In the genomic region with DNA sequence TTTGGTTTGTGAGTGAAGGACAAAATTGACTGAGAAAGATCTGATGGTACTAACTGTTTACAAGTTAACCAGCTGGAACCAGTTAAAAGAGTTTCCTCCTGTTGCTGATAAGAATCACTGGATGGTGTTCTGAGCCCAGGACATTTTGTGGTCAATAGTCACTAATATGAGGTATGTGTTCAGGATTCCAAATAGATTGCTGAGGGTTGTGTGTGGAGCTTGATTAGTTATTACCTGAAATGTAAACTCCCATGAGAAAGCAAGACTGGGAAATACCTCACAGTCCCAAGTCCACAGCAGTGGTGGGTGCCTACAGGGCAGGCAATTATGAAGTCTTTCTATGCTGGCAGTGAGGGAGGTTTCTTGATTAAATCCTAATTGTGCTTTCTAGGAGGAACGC, we compare ENCODE assay signal across 19 cellular contexts.
DNase-seq lines count a peak whose midpoint lies in the region; ATAC-seq, FAIRE-seq and TF ChIP-seq lines count a peak whose summit lies in the region.
"Had no signal": no experiment of that assay in that cellular context is flagged by ENCODE, and none has a peak within 500 bp of the region (broad histone marks: within the 10 kb centered on the region; RNA-seq: fewer than 3 reads in every experiment).

No MANE protein-coding gene starts in this region.

- RAD21 ChIA-PET in GM12878 (lab: Charles Lee; ENCODE audit: unreplicated experiment), result interaction anchor here (1.2 to 4.4 kb wide), 2 partner anchors 19 to 391 kb away, joined by 4 to 75 read pairs; no protein-coding TSS in a partner anchor

- H3K27me3 ChIP-seq in GM12878 (replicated peaks in 1 of 2; ENCODE audit: control insufficient read depth in 2 of 2, insufficient read depth in 2 of 2, low read length in 1 of 2), result no peaks in the 10 kb centered on the region
- H3K27me3 ChIP-seq in transverse colon, result no peaks in the 10 kb centered on the region
- H3K27me3 ChIP-seq: cardiac muscle cell, heart right ventricle, neutrophil, testis had no signal

- peak; percentile 15 for DNase-seq in AG09319 (ENCODE audit: extremely low read depth, low read depth)
- peak; percentile 86 for DNase-seq in HT-29 (ENCODE audit: low spot score)
- DNase-seq in GM12878 (ENCODE audit: low read depth, low spot score), result no peak
- DNase-seq in left lobe of liver (ENCODE audit: low spot score), result no peak
- DNase-seq in GOT3 (lab: John Stamatoyannopoulos, UW), result no peak
- DNase-seq in transverse colon, result no peak
- DNase-seq: DMS 273 treated with DMSO at 0.1 percent for 48 hours, heart right ventricle, Karpas-422, NCI-H2081, NCI-H82, Right ventricle myocardium superior, testis had no signal

- 47% methylated on average over 1 of the region's 1 CpG for WGBS in GM12878 (ENCODE audit: insufficient coverage, insufficient replicate concordance, low lambda C conversion rate, missing lambda C conversion rate)
- WGBS in transverse colon (ENCODE audit: low coverage in 1 of 2), 2 donors, result 54 to 63% methylated on average over 1 of the region's 1 CpG

- H3K27ac ChIP-seq in GM12878 (ENCODE audit: control insufficient read depth, insufficient read depth), result no peak overlapping the region
- H3K27ac ChIP-seq in transverse colon, result no peak overlapping the region
- H3K27ac ChIP-seq: cardiac muscle cell, heart right ventricle, neutrophil, testis had no signal

- H3K9me3 ChIP-seq in GM12878 (replicated peaks; ENCODE audit: control insufficient read depth, insufficient read depth, low read length) (peaks cover under 1% of the 10 kb centered on the region; the same call in 1 of the 3 replicates), transverse colon (peaks cover 10% of the 10 kb centered on the region in 2 donors)
- H3K9me3 ChIP-seq: neutrophil, testis had no signal

- H3K4me2 ChIP-seq in GM12878 (ENCODE audit: control insufficient read depth, insufficient read depth), result no peak overlapping the region

- ATAC-seq in GM12878 (peak; percentile 34), left lobe of liver (peak; percentile 91), GM21367 (IDR thresholded peaks at IDR 0.05; ENCODE audit: unreplicated experiment) (no peak), HG02623 (IDR thresholded peaks at IDR 0.05; ENCODE audit: unreplicated experiment) (no peak)
- ATAC-seq: heart right ventricle had no signal

- in situ Hi-C loops in GM12878 (cut with MboI), result no loop called here
- in situ Hi-C loops in transverse colon (cut with MboI; ENCODE audit: low pct_ligation_motif_present in 1 of 4, low pct_unique_long_range_greater_than_20kb in 1 of 4, low sequenced_read_pairs in 3 of 4), result loop anchor here in 3 of 4 donors (25.0 kb wide), 3 partner anchors 406 to 706 kb away; partner anchors contain the start of genes C1orf105 (in 2 of the 3) and PIGC (in 1 of the 3)

- CTCF ChIA-PET in GM12878 (lab: Yijun Ruan, JAX), result interaction anchor here (0.6 to 5.7 kb wide), 9 partner anchors 9 to 721 kb away, joined by 3 to 66 read pairs (median 5); partner anchors contain the start of gene PIGC

- TF ChIP-seq EP300 in GM12878 (IDR thresholded peaks at IDR 0.05; ENCODE audit: borderline replicate concordance in 1 of 2, control insufficient read depth in 1 of 2, low read depth in 2 of 2, low read length in 2 of 2) (no peak), transverse colon (IDR thresholded peaks at IDR 0.05; ENCODE audit: low read depth) (no peak)

- H3K36me3 ChIP-seq in GM12878 (ENCODE audit: control insufficient read depth in 2 of 2, insufficient read depth in 2 of 2, low read length in 1 of 2) (no peaks in the 10 kb centered on the region), transverse colon (no peaks in the 10 kb centered on the region)
- H3K36me3 ChIP-seq: cardiac muscle cell, heart right ventricle, neutrophil had no signal

- SMC1A ChIA-PET in GM12878 (lab: Charles Lee; ENCODE audit: uncharacterized antibody, unreplicated experiment), result interaction anchor here (0.7 to 4.9 kb wide), 5 partner anchors 19 to 437 kb away, joined by 3 to 49 read pairs (median 3); partner anchors contain the start of gene C1orf105

- no peak overlapping the region for H3K9ac ChIP-seq in GM12878 (ENCODE audit: control insufficient read depth, insufficient read depth, low read length)

- H3K4me3 ChIP-seq in GM12878, result no peak overlapping the region
- no peak overlapping the region for H3K4me3 ChIP-seq in transverse colon
- H3K4me3 ChIP-seq: cardiac muscle cell, heart right ventricle, testis had no signal

- no peak for TF ChIP-seq CTCF in AG09319 (IDR thresholded peaks at IDR 0.05; ENCODE audit: low read depth, low read length)
- no peak for TF ChIP-seq CTCF in GM12878 (IDR thresholded peaks at IDR 0.05 in 2 of 3, conservative IDR thresholded peaks at IDR 0.05 in 1 of 3; ENCODE audit: control insufficient read depth in 2 of 3, extremely low read depth in 1 of 3, insufficient read depth in 1 of 3, low read depth in 3 of 3, low read length in 3 of 3)
- no peak for TF ChIP-seq CTCF in transverse colon (IDR thresholded peaks at IDR 0.05)

- peak overlapping the region; percentile 35; the same call in 1 of the 2 replicates for H2AFZ ChIP-seq in GM12878 (ENCODE audit: control insufficient read depth, low read depth, low read length)

- H4K20me1 ChIP-seq in GM12878 (ENCODE audit: control insufficient read depth, insufficient read depth), result no peaks in the 10 kb centered on the region

- intact Hi-C loops in GM12878 (cut with micrococcal nuclease; ENCODE audit: unreplicated experiment), result no loop called here
- intact Hi-C loops in transverse colon (cut with DNase I; ENCODE audit: low total_unique reads), result no loop called here

- POLR2A ChIA-PET in GM12878 (lab: Charles Lee), result no interaction called here

- H3K4me1 ChIP-seq in GM12878 (ENCODE audit: control insufficient read depth, insufficient read depth, low read length), result no peaks in the 10 kb centered on the region
- H3K4me1 ChIP-seq in transverse colon, result peaks cover 0 to 4% (median 0%) of the 10 kb centered on the region in 4 donors
- H3K4me1 ChIP-seq: testis had no signal

- no peak for TF ChIP-seq POLR2A in GM12878 (IDR thresholded peaks at IDR 0.05; ENCODE audit: low read depth, low read length)
- no peak for TF ChIP-seq POLR2A in transverse colon (IDR thresholded peaks at IDR 0.05)

- FAIRE-seq in GM12878 (lab: Jason Lieb, UNC), result no peak
- FAIRE-seq: GM12892, H1 had no signal

- TF ChIP-seq RAD21 in GM12878 (IDR thresholded peaks at IDR 0.05; ENCODE audit: insufficient read depth, low read depth, low read length), result no peak

- no peaks in the 10 kb centered on the region for H3K79me2 ChIP-seq in GM12878 (ENCODE audit: control insufficient read depth, insufficient read depth, low read length)

- no TSS peak for BruUV-seq in GM12878 (replicated peaks; lab: Mats Ljungman, UMichigan)

TF ChIP-seq in GM12878, 131 proteins besides CTCF, POLR2A, EP300 and RAD21 (continues in another document):
- TF ChIP-seq, protein P1, sequence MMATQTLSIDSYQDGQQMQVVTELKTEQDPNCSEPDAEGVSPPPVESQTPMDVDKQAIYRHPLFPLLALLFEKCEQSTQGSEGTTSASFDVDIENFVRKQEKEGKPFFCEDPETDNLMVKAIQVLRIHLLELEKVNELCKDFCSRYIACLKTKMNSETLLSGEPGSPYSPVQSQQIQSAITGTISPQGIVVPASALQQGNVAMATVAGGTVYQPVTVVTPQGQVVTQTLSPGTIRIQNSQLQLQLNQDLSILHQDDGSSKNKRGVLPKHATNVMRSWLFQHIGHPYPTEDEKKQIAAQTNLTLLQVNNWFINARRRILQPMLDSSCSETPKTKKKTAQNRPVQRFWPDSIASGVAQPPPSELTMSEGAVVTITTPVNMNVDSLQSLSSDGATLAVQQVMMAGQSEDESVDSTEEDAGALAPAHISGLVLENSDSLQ (IDR thresholded peaks at IDR 0.05), result no peak
- TF ChIP-seq NKRF (conservative IDR thresholded peaks at IDR 0.05) (no peak), BCL11A (IDR thresholded peaks at IDR 0.05; ENCODE audit: low read depth, low read length) (no peak), SUPT20H (IDR thresholded peaks at IDR 0.05; ENCODE audit: borderline replicate concordance, control insufficient read depth, low read depth, low read length) (no peak)

Comparison
In these comparisons a context has a peak if more than half of its experiments do, and no peak if none do; other contexts are left out.
1. DNase-seq: peak in AG09319 (single experiment) and HT-29 (single experiment); none in GM12878 (single experiment), left lobe of liver (single experiment), GOT3 (single experiment) and transverse colon (single experiment).
2. ATAC-seq: peak in GM12878 (single experiment) and left lobe of liver (single experiment); none in GM21367 (single experiment) and HG02623 (single experiment).